Comparison of ENCODE assay signal across 8 cellular contexts in genomic region chr11:94968334-94968958, GRCh38. TPM values are rescaled to one million over a fixed set of nuclear protein-coding genes. Genes with fewer than 3 reads are reported as not detected.
DNase-seq lines count a peak whose midpoint lies in the region; ATAC-seq and TF ChIP-seq lines count a peak whose summit lies in the region.

No MANE protein-coding gene starts in this region.

- no peak overlapping the region for H3K23ac ChIP-seq in mesendoderm (ENCODE audit: low read length)

- H4K8ac ChIP-seq in mesendoderm (ENCODE audit: low read depth, low read length) = no peak overlapping the region

- no peak overlapping the region for H2AFZ ChIP-seq in Karpas-422 (ENCODE audit: low read length)

- H3K36me3 Mint-ChIP-seq in brain = peaks cover 72% of the 10 kb centered on the region

- no peaks in the 10 kb centered on the region for H3K9me3 Mint-ChIP-seq in brain

- H4K5ac ChIP-seq in mesendoderm (ENCODE audit: low read length) = no peak overlapping the region

- no peak overlapping the region for H3K18ac ChIP-seq in mesendoderm (ENCODE audit: low read length)

- no peak overlapping the region for H2BK15ac ChIP-seq in mesendoderm (replicated peaks; ENCODE audit: low read depth)

- H4K20me1 ChIP-seq in Karpas-422 (ENCODE audit: insufficient read depth, low read depth, low read length) = peaks cover 12% of the 10 kb centered on the region

- TF ChIP-seq CTCF in brain (conservative IDR thresholded peaks at IDR 0.05) = peak; percentile 62 to 71
- no peak for TF ChIP-seq CTCF in omental fat pad (IDR thresholded peaks at IDR 0.05)

- peaks cover 5% of the 10 kb centered on the region for H3K79me1 ChIP-seq in mesendoderm (ENCODE audit: low read length)

- intact Hi-C loops in posterior vena cava (cut with DNase I) = loop anchor here in 1 of 2 donors (10.0 kb wide), 1 partner anchor 344 kb away; no protein-coding TSS in a partner anchor

- ATAC-seq in omental fat pad (ENCODE audit: low FRiP score) = no peak

- H3K56ac ChIP-seq in mesendoderm (ENCODE audit: low read length) = no peak overlapping the region

- peak; percentile 11 for DNase-seq in DMS114 treated with DMSO at 0.1 percent for 48 hours (lab: John Stamatoyannopoulos, UW; ENCODE audit: unreplicated experiment)
- DNase-seq in Karpas-422 = peak; percentile 68
- peak; percentile 8 for DNase-seq in mesendoderm
- no peak for DNase-seq in T1000 (lab: John Stamatoyannopoulos, UW)
- no peak for DNase-seq in posterior vena cava (ENCODE audit: low spot score)
- no peak for DNase-seq in activated gamma-delta T cell (lab: John Stamatoyannopoulos, UW)
- no peak for DNase-seq in omental fat pad (ENCODE audit: low spot score)

- no peak overlapping the region for H3K4me2 ChIP-seq in Karpas-422 (ENCODE audit: low read depth, low read length, poor library complexity, severe bottlenecking)
- H3K4me2 ChIP-seq in mesendoderm (ENCODE audit: low read length) = no peak overlapping the region

- peak overlapping the region in 1 of 5 experiments; percentile 15 for H3K4me3 Mint-ChIP-seq in brain

- H3K27me3 Mint-ChIP-seq in brain = peaks cover 7% of the 10 kb centered on the region

- no peaks in the 10 kb centered on the region for H3K9me3 ChIP-seq in Karpas-422 (ENCODE audit: low read length)

- no peak overlapping the region for H3K4ac ChIP-seq in mesendoderm (ENCODE audit: low read depth, low read length)

- H2BK5ac ChIP-seq in mesendoderm (ENCODE audit: low read length) = no peak overlapping the region

- no peak overlapping the region for H2AK5ac ChIP-seq in mesendoderm (ENCODE audit: low read length)

- no peak overlapping the region for H3K4me3 ChIP-seq in Karpas-422 (ENCODE audit: low read length)
- H3K4me3 ChIP-seq in mesendoderm (ENCODE audit: low read length) = no peak overlapping the region

- no peak overlapping the region for H3K9ac ChIP-seq in Karpas-422 (ENCODE audit: low read length)
- no peak overlapping the region for H3K9ac ChIP-seq in mesendoderm (ENCODE audit: low read length)

- no peak overlapping the region for H2BK120ac ChIP-seq in mesendoderm (ENCODE audit: low read depth, low read length)

- no CpG with 5 or more reads among the region's 1 CpG for WGBS in mesendoderm (ENCODE audit: extremely low coverage, insufficient coverage, low lambda C conversion rate)

- H3K9me2 ChIP-seq in Karpas-422 (replicated peaks; ENCODE audit: insufficient read depth, low read length) = no peaks in the 10 kb centered on the region

- H3K27me3 ChIP-seq in Karpas-422 (ENCODE audit: low read length) = no peaks in the 10 kb centered on the region
- H3K27me3 ChIP-seq in mesendoderm (ENCODE audit: insufficient read depth, low read length, poor library complexity) = no peaks in the 10 kb centered on the region

- peaks cover 15% of the 10 kb centered on the region for H3K4me1 ChIP-seq in Karpas-422 (ENCODE audit: low read length)
- H3K4me1 ChIP-seq in mesendoderm (ENCODE audit: control insufficient read depth, low read depth, low read length) = no peaks in the 10 kb centered on the region

- H3K36me3 ChIP-seq in Karpas-422 (ENCODE audit: insufficient read depth, low read length) (peaks cover 85% of the 10 kb centered on the region), mesendoderm (ENCODE audit: control insufficient read depth, insufficient read depth, low read length) (peaks cover 10% of the 10 kb centered on the region)

- H3K79me2 ChIP-seq in Karpas-422 (ENCODE audit: low read length) (peaks cover 55% of the 10 kb centered on the region), mesendoderm (ENCODE audit: control insufficient read depth, insufficient read depth, low read length) (peaks cover 10% of the 10 kb centered on the region)

- H3K27ac ChIP-seq in Karpas-422 (ENCODE audit: low read length) (no peak overlapping the region), mesendoderm (ENCODE audit: low read depth, low read length) (no peak overlapping the region)

- peaks cover 28% of the 10 kb centered on the region for H3K4me1 Mint-ChIP-seq in brain

- H3K27ac Mint-ChIP-seq in brain = peak overlapping the region in 1 of 5 experiments; percentile 3

RNA-seq across cellular contexts. Expression of gene CWC15, which starts 4.9 kb away (rescaled TPM):
- 104 and 117 TPM in 2 replicates for total RNA-seq in Karpas-422 (2014; rRNA removed; shearing (Covaris generic); ENCODE audit: low replicate concordance)
- polyA plus RNA-seq in brain (ENCODE audit: insufficient read depth, low read depth, low replicate concordance) = 38.2 TPM
- polyA plus RNA-seq in mesendoderm (2013, experiment 1 of 2) = 124 TPM
- 121 TPM for polyA plus RNA-seq in mesendoderm (2013, experiment 2 of 2)
- 10 to 100 TPM; 51.2 to 56.0 TPM for total RNA-seq in posterior vena cava
- total RNA-seq in omental fat pad = 10 to 100 TPM; 33.0 to 51.1 (median 42.0) TPM

RNA-seq across cellular contexts. Expression of gene KDM4D, which starts 5.1 kb away (rescaled TPM):
- total RNA-seq in Karpas-422 (2014; rRNA removed; shearing (Covaris generic); ENCODE audit: low replicate concordance) = 1.9 and 3.6 TPM in 2 replicates
- 1.1 TPM for polyA plus RNA-seq in brain (ENCODE audit: insufficient read depth, low read depth, low replicate concordance)
- polyA plus RNA-seq in mesendoderm (2013, experiment 1 of 2) = 1.1 TPM
- 1.1 TPM for polyA plus RNA-seq in mesendoderm (2013, experiment 2 of 2)
- total RNA-seq in posterior vena cava (under 1 TPM; 0.71 to 0.74 TPM), omental fat pad (under 1 TPM; 0.24 to 0.93 (median 0.69) TPM)

RNA-seq across cellular contexts. Expression of gene KDM4E, which starts 56.6 kb away (rescaled TPM):
- total RNA-seq in Karpas-422 (2014; rRNA removed; shearing (Covaris generic); ENCODE audit: low replicate concordance) = not detected in 2 replicates
- not detected for polyA plus RNA-seq in brain (ENCODE audit: insufficient read depth, low read depth, low replicate concordance)
- polyA plus RNA-seq in mesendoderm (2013, experiment 1 of 2) = not detected
- not detected for polyA plus RNA-seq in mesendoderm (2013, experiment 2 of 2)
- total RNA-seq in posterior vena cava (not detected), omental fat pad (not detected)

Comparison
In these comparisons a context has a peak if more than half of its experiments do, and no peak if none do; other contexts are left out.
1. DNase-seq: peak in DMS114 treated with DMSO at 0.1 percent for 48 hours (single experiment), Karpas-422 (single experiment) and mesendoderm (single experiment); none in T1000 (single experiment), posterior vena cava (single experiment), activated gamma-delta T cell (single experiment) and omental fat pad (single experiment).
2. CTCF ChIP-seq: peak in brain (2 of 2); none in omental fat pad (0 of 3).